In the genomic region with DNA sequence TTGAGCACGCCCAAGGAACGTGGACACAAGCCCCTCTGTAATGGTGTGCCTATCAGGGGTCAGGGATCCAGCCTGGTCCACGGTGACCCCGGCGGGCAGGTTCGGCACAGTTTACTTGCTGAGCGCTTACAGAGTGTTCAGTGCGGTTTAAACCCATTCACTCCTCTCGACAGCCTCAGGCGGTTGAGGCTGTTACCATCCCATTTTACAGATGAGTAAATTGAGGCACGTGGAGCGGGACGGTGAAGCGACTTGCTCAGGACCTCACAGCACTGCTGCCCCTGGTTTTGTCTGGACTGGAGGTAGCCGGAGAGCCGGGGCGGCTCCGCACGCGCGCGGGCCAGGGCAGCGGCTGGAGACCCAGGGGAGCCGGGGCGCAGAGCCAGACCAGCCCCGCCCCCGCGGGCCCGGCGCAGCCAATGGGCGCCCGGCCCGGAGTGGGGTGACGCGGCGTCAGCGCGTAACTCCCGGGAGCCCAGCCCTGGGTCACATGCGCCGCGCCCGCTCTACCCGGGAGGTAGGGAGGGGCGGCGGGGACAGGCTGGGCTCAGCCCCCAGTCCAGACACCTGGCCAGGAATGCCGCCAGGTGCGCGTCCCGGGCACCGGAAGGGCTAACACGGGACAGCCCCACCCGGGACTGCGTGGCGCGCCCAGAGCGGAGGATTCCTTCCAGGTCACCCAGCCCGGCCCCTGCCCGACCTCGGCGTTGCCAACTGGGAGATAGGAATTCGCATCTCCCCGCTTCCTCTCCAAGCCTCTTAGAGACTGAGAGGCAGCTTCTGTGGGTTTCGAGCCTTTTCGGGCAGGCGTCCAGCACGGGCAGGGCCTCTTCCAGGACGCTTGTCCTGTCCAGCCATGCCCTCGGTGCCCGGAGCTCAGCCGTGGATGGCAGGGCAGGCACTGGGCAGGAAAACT, we compare ENCODE assay signal across 8 cellular contexts. TPM values are rescaled to one million over a fixed set of nuclear protein-coding genes. Genes with fewer than 3 reads are reported as not detected.
A peak's percentile ranks its signal among the peaks of the same experiment; 100 is the strongest.
DNase-seq lines count a peak whose midpoint lies in the region; ATAC-seq and TF ChIP-seq lines count a peak whose summit lies in the region.

No MANE protein-coding gene starts in this region.

- CTCF ChIA-PET in activated CD4-positive, alpha-beta T cell treated with anti-CD3 and anti-CD28 coated beads, Interleukin-2, amount 10 ng/mL, durations not matched to agents 7 days and 5 days (lab: Charles Lee), result interaction anchor here (1.5 to 1.7 kb wide), 2 partner anchors 16 to 150 kb away, joined by 3 to 4 read pairs; no protein-coding TSS in a partner anchor

- H3K4me1 Mint-ChIP-seq in activated CD4-positive, alpha-beta T cell treated with anti-CD3 and anti-CD28 coated beads, Interleukin-2, amount 10 ng/mL, durations not matched to agents 7 days and 5 days, result peaks cover 51% of the 10 kb centered on the region

- H3K27me3 ChIP-seq in ACC112 (ENCODE audit: insufficient read depth, low read length) (no peaks in the 10 kb centered on the region), left lung (no peaks in the 10 kb centered on the region)

- peak overlapping the region; percentile 75 for H3K4me3 Mint-ChIP-seq in activated CD4-positive, alpha-beta T cell treated with anti-CD3 and anti-CD28 coated beads, Interleukin-2, amount 10 ng/mL, durations not matched to agents 7 days and 5 days

- intact Hi-C loops in left lung (cut with DNase I), result no loop called here

- H3K36me3 Mint-ChIP-seq in activated CD4-positive, alpha-beta T cell treated with anti-CD3 and anti-CD28 coated beads, Interleukin-2, amount 10 ng/mL, durations not matched to agents 7 days and 5 days (ENCODE audit: low read depth), result peaks cover 6% of the 10 kb centered on the region

- H3K27ac ChIP-seq in ACC112 (ENCODE audit: low read depth, low read length) (peak overlapping the region; percentile 97), left lung (peak overlapping the region; percentile 97 to 99)

- POLR2A ChIA-PET in activated CD4-positive, alpha-beta T cell treated with anti-CD3 and anti-CD28 coated beads, Interleukin-2, amount 10 ng/mL, durations not matched to agents 7 days and 5 days (lab: Charles Lee), result no interaction called here

- H3K9me3 Mint-ChIP-seq in activated CD4-positive, alpha-beta T cell treated with anti-CD3 and anti-CD28 coated beads, Interleukin-2, amount 10 ng/mL, durations not matched to agents 7 days and 5 days, result no peaks in the 10 kb centered on the region

- ATAC-seq in GM18873 (IDR thresholded peaks at IDR 0.05; ENCODE audit: low FRiP score, unreplicated experiment) (peak; percentile 36), HG03108 (IDR thresholded peaks at IDR 0.05; ENCODE audit: unreplicated experiment) (peak; percentile 45), left lung (peak; percentile 58)

- DNase-seq in NCI-H510A treated with DMSO at 0.1 percent for 48 hours (lab: John Stamatoyannopoulos, UW) (peak; percentile 80), dedifferentiated amniotic fluid mesenchymal stem cell (ENCODE audit: extremely low spot score) (peak; percentile 75), left lung (peak; percentile 93 to 97)
- peak; percentile 82 for DNase-seq in activated CD4-positive, alpha-beta T cell treated with anti-CD3 and anti-CD28 coated beads, Interleukin-2, amount 10 ng/mL, durations not matched to agents 7 days and 5 days
- peak; percentile 75 to 80 for DNase-seq in stimulated activated CD4-positive, alpha-beta T cell treated with anti-CD3 and anti-CD28 coated beads, Interleukin-2, amount 100 ng/mL, for 48 hours

- H3K36me3 ChIP-seq in ACC112 (ENCODE audit: insufficient read depth, low read length) (no peaks in the 10 kb centered on the region), left lung (no peaks in the 10 kb centered on the region)

- H3K4me3 ChIP-seq in ACC112 (ENCODE audit: low read depth, low read length) (peak overlapping the region; percentile 76), left lung (peak overlapping the region; percentile 12 to 55)

- no peak overlapping the region for H2AFZ ChIP-seq in ACC112 (ENCODE audit: low read length, unreplicated experiment)

- H3K27ac Mint-ChIP-seq in activated CD4-positive, alpha-beta T cell treated with anti-CD3 and anti-CD28 coated beads, Interleukin-2, amount 10 ng/mL, durations not matched to agents 7 days and 5 days, result peak overlapping the region; percentile 86

- no peaks in the 10 kb centered on the region for H3K9me3 ChIP-seq in left lung

- H3K27me3 Mint-ChIP-seq in activated CD4-positive, alpha-beta T cell treated with anti-CD3 and anti-CD28 coated beads, Interleukin-2, amount 10 ng/mL, durations not matched to agents 7 days and 5 days, result no peaks in the 10 kb centered on the region

- TF ChIP-seq CTCF in left lung (IDR thresholded peaks at IDR 0.05), result no peak

- H3K4me1 ChIP-seq in ACC112 (ENCODE audit: control insufficient read depth, insufficient read depth, low read length, unreplicated experiment) (peaks cover 49% of the 10 kb centered on the region), left lung (peaks cover 46 to 72% of the 10 kb centered on the region in 2 donors)

- peaks cover 11% of the 10 kb centered on the region for H3K79me2 ChIP-seq in ACC112 (ENCODE audit: control insufficient read depth, insufficient read depth, low read length, unreplicated experiment)

RNA-seq across cellular contexts. Expression of a gene that starts 3.3 kb away (rescaled TPM):
- 100 to 1,000 TPM; 175 to 176 TPM for total RNA-seq in activated CD4-positive, alpha-beta T cell treated with anti-CD3 and anti-CD28 coated beads, Interleukin-2, amount 10 ng/mL, durations not matched to agents 7 days and 5 days
- 100 to 1,000 TPM; 112 to 122 TPM for total RNA-seq in left lung

Comparison
In these comparisons a context has a peak if more than half of its experiments do, and no peak if none do; other contexts are left out.
1. Peak in every context shown above with its lines: DNase-seq, ATAC-seq, H3K4me3 ChIP-seq and H3K27ac ChIP-seq.